ENCODE assay signal across 8 cellular contexts in genomic region chr12:48165089-48166031, GRCh38. TPM values are rescaled to one million over a fixed set of nuclear protein-coding genes. Genes with fewer than 3 reads are reported as not detected.
A peak's percentile ranks its signal among the peaks of the same experiment; 100 is the strongest.
DNase-seq lines count a peak whose midpoint lies in the region; ATAC-seq and TF ChIP-seq lines count a peak whose summit lies in the region.

No MANE protein-coding gene starts in this region.

- intact Hi-C loops in posterior cingulate gyrus (cut with DNase I), result no loop called here

- no peaks in the 10 kb centered on the region for H3K9me3 Mint-ChIP-seq in activated T-cell treated with anti-CD3 and anti-CD28 coated beads, Interleukin-2, amount 50 U/mL, for 72 hours
- H3K9me3 Mint-ChIP-seq in progenitor cell of endocrine pancreas (ENCODE audit: low read depth), result no peaks in the 10 kb centered on the region

- CTCF ChIA-PET in HEK293T (lab: Yijun Ruan, JAX), result interaction anchor here (0.6 to 1.8 kb wide), 6 partner anchors 17 to 327 kb away, joined by 3 to 11 read pairs (median 3); no protein-coding TSS in a partner anchor

- H3K27ac Mint-ChIP-seq in activated T-cell treated with anti-CD3 and anti-CD28 coated beads, Interleukin-2, amount 50 U/mL, for 72 hours, result no peak overlapping the region
- no peak overlapping the region for H3K27ac Mint-ChIP-seq in progenitor cell of endocrine pancreas

- no peak overlapping the region for H3K4me3 Mint-ChIP-seq in activated T-cell treated with anti-CD3 and anti-CD28 coated beads, Interleukin-2, amount 50 U/mL, for 72 hours
- H3K4me3 Mint-ChIP-seq in progenitor cell of endocrine pancreas (ENCODE audit: low read depth), result no peak overlapping the region

- peak; percentile 66 to 70 for ATAC-seq in activated T-cell treated with anti-CD3 and anti-CD28 coated beads, Interleukin-2, amount 50 U/mL, for 72 hours (replicated peaks in 1 of 2)
- no peak for ATAC-seq in GM18907 (IDR thresholded peaks at IDR 0.05; ENCODE audit: unreplicated experiment)

- H3K4me3 ChIP-seq in foreskin fibroblast (ENCODE audit: low read depth in 1 of 2, low read length in 2 of 2), result no peak overlapping the region

- POLR2A ChIA-PET in HEK293T (lab: Yijun Ruan, JAX), result no interaction called here

- no peaks in the 10 kb centered on the region for H3K36me3 Mint-ChIP-seq in activated T-cell treated with anti-CD3 and anti-CD28 coated beads, Interleukin-2, amount 50 U/mL, for 72 hours (ENCODE audit: insufficient read depth in 2 of 2)
- no peaks in the 10 kb centered on the region for H3K36me3 Mint-ChIP-seq in progenitor cell of endocrine pancreas (ENCODE audit: insufficient read depth)

- TF ChIP-seq CTCF in foreskin fibroblast (IDR thresholded peaks at IDR 0.05; ENCODE audit: low read depth, low read length), result peak; percentile 84
- TF ChIP-seq CTCF in progenitor cell of endocrine pancreas (IDR thresholded peaks at IDR 0.05; ENCODE audit: unreplicated experiment), result peak; percentile 96

- H3K27me3 Mint-ChIP-seq in activated T-cell treated with anti-CD3 and anti-CD28 coated beads, Interleukin-2, amount 50 U/mL, for 72 hours (ENCODE audit: low read depth), result peaks cover 17% of the 10 kb centered on the region
- peaks cover 25% of the 10 kb centered on the region for H3K27me3 Mint-ChIP-seq in progenitor cell of endocrine pancreas

- no peaks in the 10 kb centered on the region for H3K4me1 Mint-ChIP-seq in activated T-cell treated with anti-CD3 and anti-CD28 coated beads, Interleukin-2, amount 50 U/mL, for 72 hours (ENCODE audit: low read depth)
- no peaks in the 10 kb centered on the region for H3K4me1 Mint-ChIP-seq in progenitor cell of endocrine pancreas (ENCODE audit: low read depth)

- peak; percentile 92 for DNase-seq in DMS53 (lab: John Stamatoyannopoulos, UW)
- DNase-seq in HEK293T (ENCODE audit: extremely low spot score), result peak; percentile 56
- peak; percentile 28 to 72 for DNase-seq in NCI-H526 (lab: John Stamatoyannopoulos, UW)
- DNase-seq in activated T-cell treated with anti-CD3 and anti-CD28 coated beads, Interleukin-2, amount 50 U/mL, for 72 hours, result peak; percentile 53 to 69
- DNase-seq in foreskin fibroblast, result peak; percentile 33 to 72
- no peak for DNase-seq in progenitor cell of endocrine pancreas (ENCODE audit: low spot score, unreplicated experiment)
- no peak for DNase-seq in posterior cingulate gyrus

TF ChIP-seq in HEK293T, 16 proteins besides CTCF, POLR2A, EP300 and RAD21:
- no peak for TF ChIP-seq FOXM1 (IDR thresholded peaks at IDR 0.05; ENCODE audit: borderline replicate concordance)
- no peak for TF ChIP-seq FOXK2 (IDR thresholded peaks at IDR 0.05)
- no peak for TF ChIP-seq SP1 (IDR thresholded peaks at IDR 0.05)
- no peak for TF ChIP-seq LEF1 (IDR thresholded peaks at IDR 0.05; ENCODE audit: borderline replicate concordance)

RNA-seq across cellular contexts. Expression of gene ASB8, which starts 8.0 kb away (rescaled TPM):
- 10 to 100 TPM; 52.3 to 61.8 TPM for total RNA-seq in activated T-cell treated with anti-CD3 and anti-CD28 coated beads, Interleukin-2, amount 50 U/mL, for 72 hours
- total RNA-seq in progenitor cell of endocrine pancreas, result 22.2 and 27.0 TPM in 2 replicates

RNA-seq across cellular contexts. Expression of gene CCDC184, which starts 18.1 kb away (rescaled TPM):
- total RNA-seq in activated T-cell treated with anti-CD3 and anti-CD28 coated beads, Interleukin-2, amount 50 U/mL, for 72 hours, result under 1 TPM; 0.17 to 0.32 TPM
- total RNA-seq in progenitor cell of endocrine pancreas, result 0.12 TPM in 1 of 2 replicates, not detected in the other

RNA-seq across cellular contexts. Expression of gene OR10AD1, which starts 37.7 kb away (rescaled TPM):
- total RNA-seq in activated T-cell treated with anti-CD3 and anti-CD28 coated beads, Interleukin-2, amount 50 U/mL, for 72 hours, result not detected
- total RNA-seq in progenitor cell of endocrine pancreas, result not detected in 2 replicates

RNA-seq across cellular contexts. Expression of gene PFKM, which starts 46.2 kb away (rescaled TPM):
- 10 to 100 TPM; 29.1 to 35.9 TPM for total RNA-seq in activated T-cell treated with anti-CD3 and anti-CD28 coated beads, Interleukin-2, amount 50 U/mL, for 72 hours
- total RNA-seq in progenitor cell of endocrine pancreas, result 132 and 141 TPM in 2 replicates

RNA-seq across cellular contexts. Expression of gene SENP1, which starts 59.5 kb away (rescaled TPM):
- total RNA-seq in activated T-cell treated with anti-CD3 and anti-CD28 coated beads, Interleukin-2, amount 50 U/mL, for 72 hours, result 10 to 100 TPM; 58.4 to 68.7 TPM
- 34.9 and 38.4 TPM in 2 replicates for total RNA-seq in progenitor cell of endocrine pancreas

Comparison
In these comparisons a context has a peak if more than half of its experiments do, and no peak if none do; other contexts are left out.
1. DNase-seq: peak in DMS53 (single experiment), HEK293T (single experiment), NCI-H526 (2 of 2), activated T-cell treated with anti-CD3 and anti-CD28 coated beads, Interleukin-2, amount 50 U/mL, for 72 hours (2 of 2) and foreskin fibroblast (2 of 2); none in progenitor cell of endocrine pancreas (single experiment) and posterior cingulate gyrus (0 of 10).